19 cellular contexts compared by ENCODE assay signal in genomic region chr3:143421556-143421955, GRCh38.
DNase-seq lines count a peak whose midpoint lies in the region; ATAC-seq and TF ChIP-seq lines count a peak whose summit lies in the region.
"Had no signal": no experiment of that assay in that cellular context is flagged by ENCODE, and none has a peak within 500 bp of the region (broad histone marks: within the 10 kb centered on the region; RNA-seq: fewer than 3 reads in every experiment).

No MANE protein-coding gene starts in this region.

- intact Hi-C loops in transverse colon (cut with DNase I; ENCODE audit: low total_unique reads) (no loop called here), body of pancreas (cut with DNase I) (no loop called here)

- H3K9me3 ChIP-seq in transverse colon (no peaks in the 10 kb centered on the region), body of pancreas (no peaks in the 10 kb centered on the region)

- in situ Hi-C loops in transverse colon (cut with MboI; ENCODE audit: low pct_ligation_motif_present in 1 of 4, low pct_unique_long_range_greater_than_20kb in 1 of 4, low sequenced_read_pairs in 3 of 4), result no loop called here

- H3K27ac ChIP-seq in transverse colon, result no peak overlapping the region
- no peak overlapping the region for H3K27ac ChIP-seq in body of pancreas
- H3K27ac ChIP-seq: PC-9 had no signal

- no peaks in the 10 kb centered on the region for H3K36me3 ChIP-seq in transverse colon
- no peaks in the 10 kb centered on the region for H3K36me3 ChIP-seq in body of pancreas (replicated peaks in 1 of 2; ENCODE audit: insufficient read depth in 1 of 2, low read depth in 2 of 2)
- H3K36me3 ChIP-seq: MG63 had no signal

- DNase-seq in M059J (ENCODE audit: low read depth), result peak; percentile 52
- peak; percentile 47 for DNase-seq in choroid plexus epithelial cell (ENCODE audit: low read depth)
- DNase-seq in fibroblast of villous mesenchyme (ENCODE audit: low read depth), result peak; percentile 54
- no peak for DNase-seq in transverse colon
- DNase-seq in body of pancreas, result no peak
- DNase-seq: ACHN, AML-193, DMS 273 treated with DMSO at 0.1 percent for 48 hours, KG1, MG63, NCI-H1092, NCI-H146, NCI-H2081 treated with DMSO at 0.1 percent for 48 hours, NCI-H510A, NCI-H82, PC-9 had no signal

- TF ChIP-seq EP300 in transverse colon (IDR thresholded peaks at IDR 0.05; ENCODE audit: low read depth), result no peak

- no peaks in the 10 kb centered on the region for H3K27me3 ChIP-seq in transverse colon
- H3K27me3 ChIP-seq in body of pancreas, result no peaks in the 10 kb centered on the region
- H3K27me3 ChIP-seq: MG63 had no signal

- WGBS in transverse colon (ENCODE audit: low coverage in 1 of 2), 2 donors, result 69 to 79% methylated on average over 3 of the region's 3 CpGs
- 38% methylated on average over 3 of the region's 3 CpGs for WGBS in body of pancreas, 2 donors

- no peak for TF ChIP-seq POLR2A in transverse colon (IDR thresholded peaks at IDR 0.05)
- no peak for TF ChIP-seq POLR2A in body of pancreas (IDR thresholded peaks at IDR 0.05)

- ATAC-seq in HG03159 (IDR thresholded peaks at IDR 0.05; ENCODE audit: unreplicated experiment) (no peak), body of pancreas (no peak), HG03139 (IDR thresholded peaks at IDR 0.05; ENCODE audit: unreplicated experiment) (no peak)
- ATAC-seq: HepG2 had no signal

- no peak overlapping the region for H3K4me3 ChIP-seq in choroid plexus epithelial cell (ENCODE audit: low read depth, low read length)
- H3K4me3 ChIP-seq in fibroblast of villous mesenchyme (ENCODE audit: low read depth, low read length), result no peak overlapping the region
- H3K4me3 ChIP-seq in transverse colon, result no peak overlapping the region
- H3K4me3 ChIP-seq in body of pancreas, result no peak overlapping the region
- H3K4me3 ChIP-seq: MG63, PC-9 had no signal

- TF ChIP-seq CTCF in choroid plexus epithelial cell (conservative IDR thresholded peaks at IDR 0.05; ENCODE audit: low read depth, low read length) (no peak), fibroblast of villous mesenchyme (IDR thresholded peaks at IDR 0.05; ENCODE audit: insufficient read depth, low read depth, low read length) (no peak), transverse colon (IDR thresholded peaks at IDR 0.05) (no peak), body of pancreas (IDR thresholded peaks at IDR 0.05) (no peak)

- H3K4me1 ChIP-seq in transverse colon (no peaks in the 10 kb centered on the region), body of pancreas (no peaks in the 10 kb centered on the region)

Comparison
In these comparisons a context has a peak if more than half of its experiments do, and no peak if none do; other contexts are left out.
1. DNase-seq: peak in M059J (single experiment), choroid plexus epithelial cell (single experiment) and fibroblast of villous mesenchyme (single experiment); none in transverse colon (single experiment) and body of pancreas (0 of 4).